14 cellular contexts compared by ENCODE assay signal in genomic region chr1:116754203-116754977, GRCh38. TPM values are rescaled to one million over a fixed set of nuclear protein-coding genes. Genes with fewer than 3 reads are reported as not detected.
DNase-seq lines count a peak whose midpoint lies in the region; ATAC-seq and TF ChIP-seq lines count a peak whose summit lies in the region.
"Had no signal": no experiment of that assay in that cellular context is flagged by ENCODE, and none has a peak within 500 bp of the region (broad histone marks: within the 10 kb centered on the region; RNA-seq: fewer than 3 reads in every experiment).

Gene CD2, plus strand, starts transcription at chr1:116754430. Its CDS starts 63 bp downstream, at chr1:116754493.

- H3K27ac ChIP-seq in breast epithelium = no peak within 1 kb of the TSS
- H3K27ac ChIP-seq in lower lobe of right lung = peak within 1 kb of the TSS; percentile 46
- peak within 1 kb of the TSS in 2 of 4 donors; percentile 52 to 62 for H3K27ac ChIP-seq in upper lobe of left lung
- H3K27ac ChIP-seq: body of pancreas, neutrophil, tibial artery, WERI-Rb-1 had no signal

- no peaks in the 10 kb centered on the region for H3K36me3 ChIP-seq in breast epithelium
- H3K36me3 ChIP-seq in lower lobe of right lung = no peaks in the 10 kb centered on the region
- no peaks in the 10 kb centered on the region for H3K36me3 ChIP-seq in upper lobe of left lung
- H3K36me3 ChIP-seq: neutrophil, tibial artery, WERI-Rb-1 had no signal

- no peak for DNase-seq in breast epithelium (ENCODE audit: low spot score in 2 of 2)
- DNase-seq in MCF 10A (ENCODE audit: unreplicated experiment) = no peak
- peak; percentile 59 for DNase-seq in activated CD8-positive, alpha-beta memory T cell treated with anti-CD3 and anti-CD28 coated beads, Interleukin-2, amount 50 U/mL, for 4 hours
- no peak for DNase-seq in lower lobe of right lung
- DNase-seq in upper lobe of left lung = peak in 1 of 2 donors; percentile 42
- no peak for DNase-seq in erythroblast (lab: John Stamatoyannopoulos, UW)
- DNase-seq in HuH-7.5 (ENCODE audit: low spot score) = no peak
- DNase-seq: body of pancreas, H9, tibial artery, WERI-Rb-1 had no signal

- POLR2A ChIA-PET in MCF 10A (lab: Yijun Ruan, JAX) = no interaction called here

- intact Hi-C loops in breast epithelium (cut with DNase I; ENCODE audit: low total_unique reads) = no loop called here
- intact Hi-C loops in MCF 10A (cut with micrococcal nuclease) = no loop called here
- intact Hi-C loops in lower lobe of right lung (cut with DNase I) = no loop called here

- H3K27me3 Mint-ChIP-seq in MCF 10A (ENCODE audit: insufficient read depth, unreplicated experiment) = no peaks in the 10 kb centered on the region

- H3K4me3 ChIP-seq in breast epithelium = peak within 1 kb of the TSS in 2 of 3 donors; percentile 7 to 29
- peak within 1 kb of the TSS; percentile 39 for H3K4me3 ChIP-seq in lower lobe of right lung
- H3K4me3 ChIP-seq in upper lobe of left lung = peak within 1 kb of the TSS in 3 of 4 donors; percentile 8 to 32 (median 26)
- H3K4me3 ChIP-seq: body of pancreas, tibial artery had no signal

- H3K9me3 ChIP-seq in breast epithelium (peaks cover 1 to 5% of the 10 kb centered on the region in 2 donors), lower lobe of right lung (peaks cover under 1% of the 10 kb centered on the region), upper lobe of left lung (peaks cover 0 to 2% (median under 1%) of the 10 kb centered on the region in 4 donors)
- H3K9me3 ChIP-seq: body of pancreas had no signal

- no peaks in the 10 kb centered on the region for H3K27me3 ChIP-seq in breast epithelium
- no peaks in the 10 kb centered on the region for H3K27me3 ChIP-seq in lower lobe of right lung (ENCODE audit: low read depth)
- H3K27me3 ChIP-seq in upper lobe of left lung = no peaks in the 10 kb centered on the region
- H3K27me3 ChIP-seq: body of pancreas, tibial artery had no signal

- 69 to 80% methylated on average over 7 of the region's 7 CpGs for WGBS in upper lobe of left lung, 2 donors

- CTCF ChIA-PET in MCF 10A (lab: Yijun Ruan, JAX) = interaction anchor here (0.5 to 1.6 kb wide), 3 partner anchors 10 to 79 kb away, joined by 3 to 4 read pairs (median 3); no protein-coding TSS in a partner anchor

- H3K4me1 ChIP-seq in breast epithelium (no peaks in the 10 kb centered on the region), lower lobe of right lung (no peaks in the 10 kb centered on the region), upper lobe of left lung (peaks cover 0 to 4% (median 0%) of the 10 kb centered on the region in 4 donors)
- H3K4me1 ChIP-seq: body of pancreas, tibial artery had no signal

- no peaks in the 10 kb centered on the region for H3K9me3 Mint-ChIP-seq in MCF 10A (ENCODE audit: unreplicated experiment)

- TF ChIP-seq POLR2A in breast epithelium (IDR thresholded peaks at IDR 0.05) = no peak
- peak in 1 of 4 donors; percentile 67 for TF ChIP-seq POLR2A in upper lobe of left lung (IDR thresholded peaks at IDR 0.05)
- TF ChIP-seq POLR2A in erythroblast (IDR thresholded peaks at IDR 0.05; ENCODE audit: low read length) = no peak

- TF ChIP-seq CTCF in breast epithelium (IDR thresholded peaks at IDR 0.05) = no peak
- no peak for TF ChIP-seq CTCF in MCF 10A (IDR thresholded peaks at IDR 0.05; ENCODE audit: unreplicated experiment)
- TF ChIP-seq CTCF in lower lobe of right lung (IDR thresholded peaks at IDR 0.05) = no peak
- no peak for TF ChIP-seq CTCF in upper lobe of left lung (IDR thresholded peaks at IDR 0.05)

- no peak within 1 kb of the TSS for H3K4me3 Mint-ChIP-seq in MCF 10A (ENCODE audit: unreplicated experiment)
- H3K4me3 Mint-ChIP-seq: H9 had no signal

- no peaks in the 10 kb centered on the region for H3K36me3 Mint-ChIP-seq in MCF 10A (ENCODE audit: insufficient read depth, unreplicated experiment)

- ATAC-seq in lower lobe of right lung (peak; percentile 66 to 68), upper lobe of left lung (ENCODE audit: low FRiP score in 2 of 2) (peak in 1 of 2 donors; percentile 54), GM18867 (IDR thresholded peaks at IDR 0.05; ENCODE audit: unreplicated experiment) (no peak)
- ATAC-seq: body of pancreas had no signal

- TF ChIP-seq EP300 in upper lobe of left lung (IDR thresholded peaks at IDR 0.05) = no peak

- H3K4me1 Mint-ChIP-seq in MCF 10A (ENCODE audit: insufficient read depth, unreplicated experiment) = no peaks in the 10 kb centered on the region
- H3K4me1 Mint-ChIP-seq: H9 had no signal

- H3K27ac Mint-ChIP-seq in MCF 10A (ENCODE audit: low read depth, unreplicated experiment) = no peak within 1 kb of the TSS

- BruUV-seq in MCF 10A (replicated peaks; lab: Mats Ljungman, UMichigan) = no TSS peak

RNA-seq across cellular contexts. Expression of gene CD2, which starts in this region (rescaled TPM):
- total RNA-seq in breast epithelium (1 to 10 TPM; 1.4 to 3.9 (median 3.5) TPM), MCF 10A (2022) (not detected in 2 replicates), lower lobe of right lung (9.8 TPM), upper lobe of left lung (10 to 100 TPM in 2 of 6 donors, 1 to 10 TPM in 4; 3.8 to 23.5 (median 7.9) TPM)
- total RNA-seq: fibroblast of lung, H9 had no signal
